ENCODE assay signal across 10 cellular contexts in genomic region chr11:22521226-22521625, GRCh38.
DNase-seq lines count a peak whose midpoint lies in the region; ATAC-seq and TF ChIP-seq lines count a peak whose summit lies in the region.
"Had no signal": no experiment of that assay in that cellular context is flagged by ENCODE, and none has a peak within 500 bp of the region (broad histone marks: within the 10 kb centered on the region; RNA-seq: fewer than 3 reads in every experiment).

No MANE protein-coding gene starts in this region.

- ATAC-seq in GM21423 (IDR thresholded peaks at IDR 0.05; ENCODE audit: unreplicated experiment) (peak; percentile 64), esophagus mucosa (peak; percentile 78)
- ATAC-seq in CD8-positive, alpha-beta T cell, result no peak

- CTCF ChIA-PET in CD8-positive, alpha-beta T cell (lab: Charles Lee), result no interaction called here

- no peaks in the 10 kb centered on the region for H3K36me3 Mint-ChIP-seq in CD8-positive, alpha-beta T cell

- peak; percentile 77 for DNase-seq in DMS53 treated with DMSO at 0.1 percent for 48 hours (lab: John Stamatoyannopoulos, UW; ENCODE audit: unreplicated experiment)
- peak; percentile 26 for DNase-seq in MG63
- DNase-seq in NOMO-1 treated with dmso at 0.1 percent for 144 hours (lab: John Stamatoyannopoulos, UW; ENCODE audit: unreplicated experiment), result no peak
- DNase-seq in stimulated activated CD4-positive, alpha-beta T cell treated with anti-CD3 and anti-CD28 coated beads, Interleukin-2, amount 100 ng/mL, for 24 hours, result no peak
- DNase-seq in NCI-H1694 (lab: John Stamatoyannopoulos, UW), result no peak
- DNase-seq in CD8-positive, alpha-beta T cell, result no peak
- DNase-seq: NCI-H1092 treated with DMSO at 0.1 percent for 48 hours, testis had no signal

- H3K27ac Mint-ChIP-seq in CD8-positive, alpha-beta T cell, result no peak overlapping the region

- POLR2A ChIA-PET in CD8-positive, alpha-beta T cell (lab: Charles Lee), result no interaction called here

- no peaks in the 10 kb centered on the region for H3K9me3 ChIP-seq in MG63
- H3K9me3 ChIP-seq in CD8-positive, alpha-beta T cell (ENCODE audit: low read length), result no peaks in the 10 kb centered on the region
- H3K9me3 ChIP-seq: testis had no signal

- no peak overlapping the region for H3K4me3 Mint-ChIP-seq in CD8-positive, alpha-beta T cell

- no peaks in the 10 kb centered on the region for H3K4me1 ChIP-seq in CD8-positive, alpha-beta T cell (ENCODE audit: insufficient read depth, low read length)
- H3K4me1 ChIP-seq: testis had no signal

- intact Hi-C loops in CD8-positive, alpha-beta T cell (cut with DNase I, micrococcal nuclease), result no loop called here

- peaks cover 2% of the 10 kb centered on the region for H3K27me3 Mint-ChIP-seq in CD8-positive, alpha-beta T cell (ENCODE audit: low read depth)

- no peak for TF ChIP-seq CTCF in CD8-positive, alpha-beta T cell (IDR thresholded peaks at IDR 0.05)

- H3K36me3 ChIP-seq in MG63, result no peaks in the 10 kb centered on the region
- no peaks in the 10 kb centered on the region for H3K36me3 ChIP-seq in CD8-positive, alpha-beta T cell (ENCODE audit: insufficient read depth, low read length)

- H3K27me3 ChIP-seq in MG63, result no peaks in the 10 kb centered on the region
- no peaks in the 10 kb centered on the region for H3K27me3 ChIP-seq in CD8-positive, alpha-beta T cell (ENCODE audit: insufficient read depth, low read length)
- H3K27me3 ChIP-seq: testis had no signal

- H3K9me3 Mint-ChIP-seq in CD8-positive, alpha-beta T cell, result no peaks in the 10 kb centered on the region

- no peak overlapping the region for H3K4me3 ChIP-seq in MG63
- H3K4me3 ChIP-seq in CD8-positive, alpha-beta T cell (ENCODE audit: low read depth, low read length), result no peak overlapping the region
- H3K4me3 ChIP-seq: testis had no signal

- no peaks in the 10 kb centered on the region for H3K4me1 Mint-ChIP-seq in CD8-positive, alpha-beta T cell (ENCODE audit: low read depth)

- no peak overlapping the region for H3K27ac ChIP-seq in CD8-positive, alpha-beta T cell (ENCODE audit: low read depth, low read length)
- H3K27ac ChIP-seq: testis had no signal

Comparison
In these comparisons a context has a peak if more than half of its experiments do, and no peak if none do; other contexts are left out.
1. DNase-seq: peak in DMS53 treated with DMSO at 0.1 percent for 48 hours (single experiment) and MG63 (single experiment); none in NOMO-1 treated with dmso at 0.1 percent for 144 hours (single experiment), stimulated activated CD4-positive, alpha-beta T cell treated with anti-CD3 and anti-CD28 coated beads, Interleukin-2, amount 100 ng/mL, for 24 hours (0 of 2), NCI-H1694 (single experiment) and CD8-positive, alpha-beta T cell (0 of 7).